ENCODE assay signal across 17 cellular contexts in the genomic region with DNA sequence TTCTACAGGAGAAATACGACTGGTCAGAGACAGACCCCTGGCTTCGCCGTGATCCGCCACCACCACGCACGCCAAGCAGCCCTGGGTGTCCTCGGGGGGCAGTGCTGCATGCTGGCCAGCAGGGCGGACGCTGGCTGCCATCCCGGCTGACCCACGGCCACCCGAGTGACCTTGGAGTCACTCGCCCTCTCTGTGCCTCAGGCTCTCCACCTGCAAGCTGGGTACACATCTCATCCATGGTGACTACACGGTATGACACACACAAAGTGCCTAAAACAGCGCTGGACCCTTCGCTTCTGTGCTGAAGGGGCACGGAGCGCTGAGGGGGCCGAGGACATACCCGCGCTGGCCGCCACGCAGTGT.
DNase-seq lines count a peak whose midpoint lies in the region; ATAC-seq, FAIRE-seq and TF ChIP-seq lines count a peak whose summit lies in the region.
"Had no signal": no experiment of that assay in that cellular context is flagged by ENCODE, and none has a peak within 500 bp of the region (broad histone marks: within the 10 kb centered on the region; RNA-seq: fewer than 3 reads in every experiment).

No MANE protein-coding gene starts in this region.

- no peaks in the 10 kb centered on the region for H3K27me3 ChIP-seq in naive thymus-derived CD4-positive, alpha-beta T cell (ENCODE audit: control insufficient read depth in 2 of 2, insufficient read depth in 2 of 2, low read length in 2 of 2)
- H3K27me3 ChIP-seq: BLaER1 had no signal

- CTCF ChIA-PET in A549 (lab: Yijun Ruan, JAX): no interaction called here
- CTCF ChIA-PET in WTC11 (lab: Charles Lee): interaction anchor here (0.6 to 0.8 kb wide), 2 partner anchors 72 to 998 kb away, joined by 3 to 4 read pairs; no protein-coding TSS in a partner anchor
- CTCF ChIA-PET in naive thymus-derived CD4-positive, alpha-beta T cell (lab: Charles Lee): no interaction called here

- TF ChIP-seq EP300 in A549 (IDR thresholded peaks at IDR 0.05): no peak

- H3K4me3 Mint-ChIP-seq in WTC11 (no peak overlapping the region), neural crest cell (peak overlapping the region; percentile 20), progenitor cell of endocrine pancreas (ENCODE audit: low read depth) (no peak overlapping the region)
- H3K4me3 Mint-ChIP-seq in naive thymus-derived CD4-positive, alpha-beta T cell: no peak overlapping the region
- H3K4me3 Mint-ChIP-seq: CD8-positive, alpha-beta memory T cell had no signal

- H3K9me3 Mint-ChIP-seq in WTC11: peaks cover 14% of the 10 kb centered on the region
- H3K9me3 Mint-ChIP-seq in neural crest cell: peaks cover 3% of the 10 kb centered on the region
- peaks cover 13% of the 10 kb centered on the region for H3K9me3 Mint-ChIP-seq in progenitor cell of endocrine pancreas (ENCODE audit: low read depth)
- H3K9me3 Mint-ChIP-seq in naive thymus-derived CD4-positive, alpha-beta T cell: peaks cover 0 to 8% (median 0%) of the 10 kb centered on the region in 11 donors

- H3K27ac Mint-ChIP-seq in WTC11: no peak overlapping the region
- H3K27ac Mint-ChIP-seq in neural crest cell (ENCODE audit: unreplicated experiment): peak overlapping the region; percentile 78
- H3K27ac Mint-ChIP-seq in progenitor cell of endocrine pancreas: no peak overlapping the region
- H3K27ac Mint-ChIP-seq in naive thymus-derived CD4-positive, alpha-beta T cell: no peak overlapping the region
- H3K27ac Mint-ChIP-seq: CD8-positive, alpha-beta memory T cell had no signal

- WGBS in A549 (ENCODE audit: missing lambda C conversion rate): 60% methylated on average over 23 of the region's 23 CpGs

- no peak for FAIRE-seq in A549 (lab: Jason Lieb, UNC)
- FAIRE-seq: D721Med, G401.6 had no signal

- H3K4me1 ChIP-seq in A549: no peaks in the 10 kb centered on the region
- no peaks in the 10 kb centered on the region for H3K4me1 ChIP-seq in naive thymus-derived CD4-positive, alpha-beta T cell (ENCODE audit: control insufficient read depth in 2 of 2, insufficient read depth in 2 of 2, low read length in 2 of 2)
- H3K4me1 ChIP-seq: BLaER1 had no signal

- intact Hi-C loops in head of caudate nucleus (cut with DNase I): no loop called here
- intact Hi-C loops in naive thymus-derived CD4-positive, alpha-beta T cell (cut with micrococcal nuclease): no loop called here

- no peak for DNase-seq in A549 (ENCODE audit: low read depth in 1 of 2, low spot score in 1 of 2)
- peak; percentile 49 for DNase-seq in WTC11 (ENCODE audit: low spot score)
- peak in 23 of 42 donors; percentile 13 to 70 (median 32) for DNase-seq in head of caudate nucleus
- no peak for DNase-seq in neural crest cell (ENCODE audit: low read depth, low spot score)
- no peak for DNase-seq in progenitor cell of endocrine pancreas (ENCODE audit: low spot score, unreplicated experiment)
- DNase-seq in naive thymus-derived CD4-positive, alpha-beta T cell: no peak
- DNase-seq in HCEC 1CT: no peak
- DNase-seq in G401 (ENCODE audit: low spot score): no peak
- DNase-seq: 8988T; CD8-positive, alpha-beta memory T cell; DMS79; NCI-H1092 treated with DMSO at 0.1 percent for 48 hours; NCI-H2227 treated with DMSO at 0.1 percent for 48 hours; PC-9 had no signal

- H3K9me3 ChIP-seq in A549: peaks cover 10% of the 10 kb centered on the region; the same call in 2 of the 3 replicates
- no peaks in the 10 kb centered on the region for H3K9me3 ChIP-seq in naive thymus-derived CD4-positive, alpha-beta T cell (ENCODE audit: control insufficient read depth in 2 of 3, low read length in 3 of 3)
- H3K9me3 ChIP-seq: BLaER1 had no signal

- no peaks in the 10 kb centered on the region for H3K36me3 ChIP-seq in naive thymus-derived CD4-positive, alpha-beta T cell (ENCODE audit: control insufficient read depth in 2 of 3, insufficient read depth in 3 of 3, low read length in 3 of 3)
- H3K36me3 ChIP-seq: BLaER1 had no signal

- H3K4me2 ChIP-seq in A549: no peak overlapping the region
- H3K4me2 ChIP-seq: BLaER1, PC-9 had no signal

- TF ChIP-seq CTCF in A549 (IDR thresholded peaks at IDR 0.05) (no peak), WTC11 (IDR thresholded peaks at IDR 0.05) (0 out of 2 replicates have a peak, but pooled peaks have one; percentile 20), neural crest cell (conservative IDR thresholded peaks at IDR 0.05) (no peak), progenitor cell of endocrine pancreas (IDR thresholded peaks at IDR 0.05; ENCODE audit: unreplicated experiment) (no peak)

- H3K36me3 Mint-ChIP-seq in WTC11 (no peaks in the 10 kb centered on the region), neural crest cell (ENCODE audit: low read depth) (peaks cover 2% of the 10 kb centered on the region), progenitor cell of endocrine pancreas (ENCODE audit: insufficient read depth) (no peaks in the 10 kb centered on the region)
- no peaks in the 10 kb centered on the region for H3K36me3 Mint-ChIP-seq in naive thymus-derived CD4-positive, alpha-beta T cell
- H3K36me3 Mint-ChIP-seq: CD8-positive, alpha-beta memory T cell had no signal

- no peak overlapping the region for H3K27ac ChIP-seq in A549
- no peak overlapping the region for H3K27ac ChIP-seq in naive thymus-derived CD4-positive, alpha-beta T cell (ENCODE audit: low read depth, low read length)
- H3K27ac ChIP-seq: BLaER1, PC-9 had no signal

- ATAC-seq in A549 (peak; percentile 51 to 57; a peak in 3 of 6 replicates), WTC11 (peak; percentile 67)
- no peak for ATAC-seq in naive thymus-derived CD4-positive, alpha-beta T cell

- TF ChIP-seq POLR2A in A549 (IDR thresholded peaks at IDR 0.05; ENCODE audit: low read length): no peak

- peaks cover 7% of the 10 kb centered on the region for H3K27me3 Mint-ChIP-seq in WTC11 (ENCODE audit: low read depth)
- H3K27me3 Mint-ChIP-seq in neural crest cell (ENCODE audit: low read depth): no peaks in the 10 kb centered on the region
- H3K27me3 Mint-ChIP-seq in progenitor cell of endocrine pancreas: peaks cover 27% of the 10 kb centered on the region
- H3K27me3 Mint-ChIP-seq in naive thymus-derived CD4-positive, alpha-beta T cell: peaks cover 30 to 48% (median 36%) of the 10 kb centered on the region in 5 donors

- H3K4me3 ChIP-seq in A549: no peak overlapping the region
- no peak overlapping the region for H3K4me3 ChIP-seq in naive thymus-derived CD4-positive, alpha-beta T cell (ENCODE audit: low read length)
- H3K4me3 ChIP-seq: BLaER1, PC-9 had no signal

- peaks cover 36% of the 10 kb centered on the region for H3K4me1 Mint-ChIP-seq in WTC11
- peaks cover 34% of the 10 kb centered on the region for H3K4me1 Mint-ChIP-seq in neural crest cell
- peaks cover 5% of the 10 kb centered on the region for H3K4me1 Mint-ChIP-seq in progenitor cell of endocrine pancreas (ENCODE audit: low read depth)
- H3K4me1 Mint-ChIP-seq in naive thymus-derived CD4-positive, alpha-beta T cell: peaks cover 0 to 20% (median 0%) of the 10 kb centered on the region in 7 donors
- H3K4me1 Mint-ChIP-seq: CD8-positive, alpha-beta memory T cell had no signal

- in situ Hi-C loops in G401 (cut with HindIII; ENCODE audit: low sequenced_read_pairs): no loop called here

- POLR2A ChIA-PET in A549 (lab: Yijun Ruan, JAX) (no interaction called here), WTC11 (lab: Charles Lee) (no interaction called here)
- POLR2A ChIA-PET in naive thymus-derived CD4-positive, alpha-beta T cell (lab: Charles Lee): no interaction called here

- TF ChIP-seq RAD21 in A549 (conservative IDR thresholded peaks at IDR 0.05 in 1 of 2, IDR thresholded peaks at IDR 0.05 in 1 of 2): no peak

TF ChIP-seq in A549, 52 proteins besides CTCF, POLR2A, EP300 and RAD21:
- TF ChIP-seq HDAC2 (IDR thresholded peaks at IDR 0.05) (no peak), CHD4 (IDR thresholded peaks at IDR 0.05; ENCODE audit: borderline replicate concordance) (no peak), MAFK (IDR thresholded peaks at IDR 0.05; ENCODE audit: partially characterized antibody) (no peak), NR3C1 (IDR thresholded peaks at IDR 0.05) (no peak), CBX2 (IDR thresholded peaks at IDR 0.05; ENCODE audit: borderline replicate concordance, low read depth) (no peak), JUNB (IDR thresholded peaks at IDR 0.05) (no peak), MAZ (IDR thresholded peaks at IDR 0.05; ENCODE audit: borderline replicate concordance, low read depth, low read length) (no peak), MYC (IDR thresholded peaks at IDR 0.05; ENCODE audit: borderline replicate concordance, low read length) (no peak), KDM5A (IDR thresholded peaks at IDR 0.05) (no peak), NFE2L2 (conservative IDR thresholded peaks at IDR 0.05; ENCODE audit: low read length) (no peak)
- TF ChIP-seq, protein P1, sequence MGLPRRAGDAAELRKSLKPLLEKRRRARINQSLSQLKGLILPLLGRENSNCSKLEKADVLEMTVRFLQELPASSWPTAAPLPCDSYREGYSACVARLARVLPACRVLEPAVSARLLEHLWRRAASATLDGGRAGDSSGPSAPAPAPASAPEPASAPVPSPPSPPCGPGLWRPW (IDR thresholded peaks at IDR 0.05): no peak

TF ChIP-seq in WTC11, 78 proteins besides CTCF, POLR2A, EP300 and RAD21:
- TF ChIP-seq ETV6 (CRISPR knock-in tag; IDR thresholded peaks at IDR 0.05) (no peak), EMX1 (CRISPR knock-in tag; IDR thresholded peaks at IDR 0.05) (no peak), ESRRA (CRISPR knock-in tag; IDR thresholded peaks at IDR 0.05; ENCODE audit: borderline replicate concordance) (peak; percentile 89; the same call in 1 of the 2 replicates), TEAD1 (CRISPR knock-in tag; IDR thresholded peaks at IDR 0.05) (no peak)
TF ChIP-seq in WTC11: peak in this region for 1.

Comparison
In these comparisons a context has a peak if more than half of its experiments do, and no peak if none do; other contexts are left out.
1. DNase-seq: peak in WTC11 (single experiment) and head of caudate nucleus (23 of 42); none in A549 (0 of 2), neural crest cell (single experiment), progenitor cell of endocrine pancreas (single experiment), naive thymus-derived CD4-positive, alpha-beta T cell (0 of 9), HCEC 1CT (single experiment) and G401 (single experiment).